Comparison of ENCODE assay signal across 12 cellular contexts in the genomic region with DNA sequence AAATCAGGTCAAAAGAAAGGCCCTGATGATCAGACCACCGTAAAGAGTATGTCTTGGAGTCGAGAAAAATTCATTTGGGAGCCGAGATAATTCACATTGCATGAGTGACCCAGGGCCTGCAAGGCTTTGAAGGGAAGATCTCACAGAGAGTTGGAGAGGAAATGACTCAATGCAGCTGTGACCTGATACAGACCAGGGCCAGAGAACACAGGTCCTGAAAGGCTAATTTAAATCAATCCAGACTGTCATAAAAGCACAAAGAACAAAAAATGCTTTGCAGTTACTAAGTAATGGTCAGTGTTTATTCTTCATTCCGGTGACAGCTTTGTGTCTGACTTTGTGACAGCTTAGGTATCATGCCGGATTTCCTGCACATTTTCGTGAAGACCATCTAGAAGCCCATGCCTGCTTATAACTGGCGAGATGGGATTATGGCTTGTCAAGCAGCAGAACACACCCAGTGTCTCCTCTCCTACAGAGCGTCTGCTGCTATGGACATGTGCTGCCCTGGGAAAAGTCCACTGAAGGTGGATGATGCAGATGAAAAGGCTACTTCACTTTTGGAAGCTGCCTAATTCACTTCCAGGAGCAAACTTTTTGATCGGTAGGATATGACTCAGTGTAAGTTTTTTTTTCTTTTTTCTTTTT. TPM values are rescaled to one million over a fixed set of nuclear protein-coding genes. Genes with fewer than 3 reads are reported as not detected.
DNase-seq lines count a peak whose midpoint lies in the region; ATAC-seq and TF ChIP-seq lines count a peak whose summit lies in the region.
"Had no signal": no experiment of that assay in that cellular context is flagged by ENCODE, and none has a peak within 500 bp of the region (broad histone marks: within the 10 kb centered on the region; RNA-seq: fewer than 3 reads in every experiment).

No MANE protein-coding gene starts in this region.

- H4K91ac ChIP-seq in neuronal stem cell (ENCODE audit: low read depth, low read length, poor library complexity) = no peak overlapping the region

- H3K18ac ChIP-seq in neuronal stem cell (ENCODE audit: low read length) = no peak overlapping the region

- no peak overlapping the region for H4K8ac ChIP-seq in neuronal stem cell (ENCODE audit: low read depth, low read length)

- no peak for TF ChIP-seq CTCF in Loucy (conservative IDR thresholded peaks at IDR 0.05; ENCODE audit: low read length)
- TF ChIP-seq CTCF in epithelial cell of esophagus (IDR thresholded peaks at IDR 0.05; ENCODE audit: insufficient read depth, low read depth, low read length, missing control alignments) = no peak
- TF ChIP-seq CTCF in ascending aorta (IDR thresholded peaks at IDR 0.05) = no peak

- H3K9me3 Mint-ChIP-seq in activated T-cell treated with anti-CD3 and anti-CD28 coated beads, Interleukin-2, amount 50 U/mL, for 4 hours = no peaks in the 10 kb centered on the region

- no peak overlapping the region for H2BK12ac ChIP-seq in neuronal stem cell (ENCODE audit: low read length)

- no peak overlapping the region for H2BK120ac ChIP-seq in neuronal stem cell (ENCODE audit: low read depth, low read length)

- intact Hi-C loops in ascending aorta (cut with DNase I) = no loop called here

- no peaks in the 10 kb centered on the region for H3K27me3 ChIP-seq in Loucy (ENCODE audit: insufficient read depth, low read length, poor library complexity, severe bottlenecking)
- no peaks in the 10 kb centered on the region for H3K27me3 ChIP-seq in neuronal stem cell (ENCODE audit: control insufficient read depth in 3 of 3, insufficient read depth in 3 of 3, low read depth in 1 of 3, low read length in 3 of 3)
- H3K27me3 ChIP-seq in ascending aorta = no peaks in the 10 kb centered on the region

- no peaks in the 10 kb centered on the region for H3K9me2 ChIP-seq in Loucy (replicated peaks; ENCODE audit: low read depth, low read length)

- peak overlapping the region; percentile 60 for H3K4me2 ChIP-seq in Loucy (ENCODE audit: low read depth, low read length, poor library complexity, severe bottlenecking)
- H3K4me2 ChIP-seq in neuronal stem cell (ENCODE audit: insufficient read depth, low read length, poor library complexity, severe bottlenecking) = no peak overlapping the region

- H3K9me3 ChIP-seq in Loucy (ENCODE audit: insufficient read depth, low read depth, low read length) = no peaks in the 10 kb centered on the region
- no peaks in the 10 kb centered on the region for H3K9me3 ChIP-seq in neuronal stem cell (replicated peaks in 1 of 2; ENCODE audit: control insufficient read depth in 2 of 2, insufficient read depth in 1 of 2, low read depth in 1 of 2, low read length in 2 of 2)
- no peaks in the 10 kb centered on the region for H3K9me3 ChIP-seq in ascending aorta
- H3K9me3 ChIP-seq: psoas muscle had no signal

- no peak overlapping the region for H3K4ac ChIP-seq in neuronal stem cell (ENCODE audit: low read length)

- H3K9ac ChIP-seq in Loucy (ENCODE audit: low read depth, low read length, poor library complexity, severe bottlenecking) (peak overlapping the region; percentile 36), neuronal stem cell (ENCODE audit: low read depth, low read length, poor library complexity) (no peak overlapping the region)

- no peak overlapping the region for H3K23ac ChIP-seq in neuronal stem cell (ENCODE audit: low read depth, low read length, poor library complexity)

- peak; percentile 50 for ATAC-seq in GM18505 (IDR thresholded peaks at IDR 0.05; ENCODE audit: unreplicated experiment)
- no peak for ATAC-seq in activated T-cell treated with anti-CD3 and anti-CD28 coated beads, Interleukin-2, amount 50 U/mL, for 4 hours
- no peak for ATAC-seq in GM19455 (IDR thresholded peaks at IDR 0.05; ENCODE audit: unreplicated experiment)

- no peaks in the 10 kb centered on the region for H4K20me1 ChIP-seq in Loucy (ENCODE audit: insufficient read depth, low read length, poor library complexity, severe bottlenecking)

- peaks cover 3% of the 10 kb centered on the region for H3K4me1 Mint-ChIP-seq in activated T-cell treated with anti-CD3 and anti-CD28 coated beads, Interleukin-2, amount 50 U/mL, for 4 hours (ENCODE audit: low read depth)

- H3K4me1 ChIP-seq in Loucy (ENCODE audit: insufficient read depth, low read length, poor library complexity, severe bottlenecking) = peaks cover 40% of the 10 kb centered on the region
- H3K4me1 ChIP-seq in neuronal stem cell (ENCODE audit: control insufficient read depth in 2 of 2, insufficient read depth in 1 of 2, low read depth in 1 of 2, low read length in 2 of 2) = peaks cover 0 to 7% of the 10 kb centered on the region in 2 donors
- no peaks in the 10 kb centered on the region for H3K4me1 ChIP-seq in ascending aorta
- H3K4me1 ChIP-seq: psoas muscle had no signal

- peak; percentile 21 for DNase-seq in epithelial cell of esophagus (ENCODE audit: low read depth)
- no peak for DNase-seq in neuronal stem cell (ENCODE audit: low spot score)
- no peak for DNase-seq in activated effector memory CD4-positive, alpha-beta T cell treated with anti-CD3 and anti-CD28 coated beads, Interleukin-2, amount 50 U/mL, for 16 hours
- no peak for DNase-seq in activated T-cell treated with anti-CD3 and anti-CD28 coated beads, Interleukin-2, amount 50 U/mL, for 4 hours
- no peak for DNase-seq in ascending aorta (ENCODE audit: low spot score in 2 of 2)
- DNase-seq: head of caudate nucleus, NCI-H446 treated with DMSO at 0.1 percent for 48 hours, psoas muscle had no signal

- peak overlapping the region; percentile 28 for H3K4me3 ChIP-seq in Loucy (ENCODE audit: low read length, poor library complexity, severe bottlenecking)
- H3K4me3 ChIP-seq in epithelial cell of esophagus (ENCODE audit: low read length) = no peak overlapping the region
- H3K4me3 ChIP-seq in neuronal stem cell (ENCODE audit: low read length in 2 of 2) = no peak overlapping the region
- no peak overlapping the region for H3K4me3 ChIP-seq in ascending aorta
- H3K4me3 ChIP-seq: psoas muscle had no signal

- H2AFZ ChIP-seq in Loucy (ENCODE audit: low read length) (peak overlapping the region; percentile 28), neuronal stem cell (ENCODE audit: low read length) (peak overlapping the region; percentile 57)

- H2AK5ac ChIP-seq in neuronal stem cell (ENCODE audit: low read depth, low read length) = no peak overlapping the region

- no peaks in the 10 kb centered on the region for H3K36me3 Mint-ChIP-seq in activated T-cell treated with anti-CD3 and anti-CD28 coated beads, Interleukin-2, amount 50 U/mL, for 4 hours (ENCODE audit: insufficient read depth)
- H3K36me3 Mint-ChIP-seq: activated naive CD4-positive, alpha-beta T cell treated with anti-CD3 and anti-CD28 coated beads, Interleukin-2, amount 50 U/mL, for 24 hours had no signal

- no peak overlapping the region for H3K4me3 Mint-ChIP-seq in activated T-cell treated with anti-CD3 and anti-CD28 coated beads, Interleukin-2, amount 50 U/mL, for 4 hours
- H3K4me3 Mint-ChIP-seq: activated naive CD4-positive, alpha-beta T cell treated with anti-CD3 and anti-CD28 coated beads, Interleukin-2, amount 50 U/mL, for 24 hours had no signal

- H2BK15ac ChIP-seq in neuronal stem cell (ENCODE audit: low read length) = no peak overlapping the region

- no peak overlapping the region for H2BK5ac ChIP-seq in neuronal stem cell (ENCODE audit: low read length)

- no peaks in the 10 kb centered on the region for H3K36me3 ChIP-seq in Loucy (ENCODE audit: insufficient read depth, low read length)
- H3K36me3 ChIP-seq in neuronal stem cell (replicated peaks in 1 of 2; ENCODE audit: control insufficient read depth in 2 of 2, insufficient read depth in 2 of 2, low read length in 2 of 2) = no peaks in the 10 kb centered on the region
- no peaks in the 10 kb centered on the region for H3K36me3 ChIP-seq in ascending aorta

- H3K27ac ChIP-seq in neuronal stem cell (replicated peaks; ENCODE audit: low read length) = no peak overlapping the region
- no peak overlapping the region for H3K27ac ChIP-seq in ascending aorta
- H3K27ac ChIP-seq: psoas muscle had no signal

- H3K79me2 ChIP-seq in Loucy (ENCODE audit: insufficient read depth, low read length) = no peaks in the 10 kb centered on the region

- no peak for TF ChIP-seq POLR2A in GM18505 (IDR thresholded peaks at IDR 0.05; ENCODE audit: borderline replicate concordance, extremely low read depth, insufficient read depth, insufficient read length)

- no peaks in the 10 kb centered on the region; the same call in 1 of the 2 replicates for H3F3A ChIP-seq in Loucy (ENCODE audit: low read depth)

- no CpG with 5 or more reads among the region's 9 CpGs for WGBS in neuronal stem cell (ENCODE audit: extremely low coverage in 2 of 2, insufficient read length in 2 of 2, insufficient replicate concordance in 1 of 2), 2 donors

- H3K14ac ChIP-seq in neuronal stem cell (ENCODE audit: low read length) = no peak overlapping the region

- H3K27me3 Mint-ChIP-seq in activated T-cell treated with anti-CD3 and anti-CD28 coated beads, Interleukin-2, amount 50 U/mL, for 4 hours (ENCODE audit: low read depth) = no peaks in the 10 kb centered on the region
- H3K27me3 Mint-ChIP-seq: activated naive CD4-positive, alpha-beta T cell treated with anti-CD3 and anti-CD28 coated beads, Interleukin-2, amount 50 U/mL, for 24 hours had no signal

- H3K79me1 ChIP-seq in neuronal stem cell (ENCODE audit: low read depth, low read length) = no peaks in the 10 kb centered on the region

RNA-seq across cellular contexts. Expression of a gene that starts 5.8 kb away (rescaled TPM):
- not detected for polyA plus RNA-seq in neuronal stem cell (2013, experiment 1 of 2)
- not detected for polyA plus RNA-seq in neuronal stem cell (2013, experiment 2 of 2)
- not detected for total RNA-seq in activated T-cell treated with anti-CD3 and anti-CD28 coated beads, Interleukin-2, amount 50 U/mL, for 4 hours
- not detected for total RNA-seq in ascending aorta
- total RNA-seq: psoas muscle had no signal
- polyA plus RNA-seq: psoas muscle had no signal
